ENCODE assay signal across 9 cellular contexts in genomic region chr1:94648225-94649007, GRCh38.
A peak's percentile ranks its signal among the peaks of the same experiment; 100 is the strongest.
DNase-seq lines count a peak whose midpoint lies in the region; ATAC-seq and TF ChIP-seq lines count a peak whose summit lies in the region.
"Had no signal": no experiment of that assay in that cellular context is flagged by ENCODE, and none has a peak within 500 bp of the region (broad histone marks: within the 10 kb centered on the region; RNA-seq: fewer than 3 reads in every experiment).

No MANE protein-coding gene starts in this region.

- WGBS in testis, 2 donors = 44 to 53% methylated on average over 14 of the region's 14 CpGs

- intact Hi-C loops in left lung (cut with DNase I) (no loop called here), testis (cut with DNase I; ENCODE audit: low total_unique reads) (no loop called here)

- DNase-seq in HS-5 (ENCODE audit: low read depth) = peak; percentile 97
- DNase-seq in cardiac fibroblast (ENCODE audit: low read depth in 2 of 2) = peak; percentile 96 to 98
- DNase-seq in left lung = peak in 1 of 2 donors; percentile 51
- peak; percentile 85 for DNase-seq in testis
- no peak for DNase-seq in stimulated activated CD4-positive, alpha-beta T cell treated with anti-CD3 and anti-CD28 coated beads, Interleukin-2, amount 100 ng/mL, for 48 hours
- no peak for DNase-seq in activated gamma-delta T cell treated with Interleukin-2 at 50 U/mL for 16 hours
- no peak for DNase-seq in HEK293T (ENCODE audit: extremely low spot score)
- DNase-seq: retina had no signal

- no peak for TF ChIP-seq POLR2A in testis (IDR thresholded peaks at IDR 0.05)

- H3K27me3 ChIP-seq in left lung (no peaks in the 10 kb centered on the region), testis (no peaks in the 10 kb centered on the region)

- ATAC-seq in left lung = peak; percentile 38
- no peak for ATAC-seq in HG03457 (IDR thresholded peaks at IDR 0.05; ENCODE audit: unreplicated experiment)

- POLR2A ChIA-PET in HEK293T (lab: Yijun Ruan, JAX) = no interaction called here

- CTCF ChIA-PET in HEK293T (lab: Yijun Ruan, JAX) = no interaction called here

- H3K4me1 ChIP-seq in left lung (peaks cover 0 to under 1% of the 10 kb centered on the region in 2 donors), testis (peaks cover 8% of the 10 kb centered on the region)

- no peak for TF ChIP-seq CTCF in cardiac fibroblast (IDR thresholded peaks at IDR 0.05; ENCODE audit: low read depth, low read length)
- TF ChIP-seq CTCF in left lung (IDR thresholded peaks at IDR 0.05) = no peak
- no peak for TF ChIP-seq CTCF in testis (IDR thresholded peaks at IDR 0.05)

- H3K27ac ChIP-seq in left lung = no peak overlapping the region
- H3K27ac ChIP-seq in testis = peak overlapping the region; percentile 57 to 69

- H3K9me3 ChIP-seq in left lung = no peaks in the 10 kb centered on the region
- no peaks in the 10 kb centered on the region for H3K9me3 ChIP-seq in testis

- H3K36me3 ChIP-seq in left lung (no peaks in the 10 kb centered on the region), testis (ENCODE audit: low read depth, missing control alignments) (no peaks in the 10 kb centered on the region)

- no peak overlapping the region for H3K4me3 ChIP-seq in cardiac fibroblast (replicated peaks in 1 of 2; ENCODE audit: low read depth in 2 of 2, low read length in 2 of 2)
- H3K4me3 ChIP-seq in left lung = no peak overlapping the region
- no peak overlapping the region for H3K4me3 ChIP-seq in testis

TF ChIP-seq in HEK293T, 16 proteins besides CTCF, POLR2A, EP300 and RAD21:
- no peak for TF ChIP-seq PKNOX1 (IDR thresholded peaks at IDR 0.05)
- TF ChIP-seq ZNF384 (IDR thresholded peaks at IDR 0.05) = no peak
- no peak for TF ChIP-seq NFRKB (IDR thresholded peaks at IDR 0.05)

Comparison
In these comparisons a context has a peak if more than half of its experiments do, and no peak if none do; other contexts are left out.
1. DNase-seq: peak in HS-5 (single experiment), cardiac fibroblast (2 of 2) and testis (single experiment); none in stimulated activated CD4-positive, alpha-beta T cell treated with anti-CD3 and anti-CD28 coated beads, Interleukin-2, amount 100 ng/mL, for 48 hours (0 of 2), activated gamma-delta T cell treated with Interleukin-2 at 50 U/mL for 16 hours (single experiment) and HEK293T (single experiment).
2. H3K27ac ChIP-seq: peak in testis (2 of 2); none in left lung (0 of 2).